ENCODE assay signal across 12 cellular contexts in genomic region chr19:14559916-14560775, GRCh38. TPM values are rescaled to one million over a fixed set of nuclear protein-coding genes. Genes with fewer than 3 reads are reported as not detected.
A peak's percentile ranks its signal among the peaks of the same experiment; 100 is the strongest.
DNase-seq lines count a peak whose midpoint lies in the region; ATAC-seq, FAIRE-seq and TF ChIP-seq lines count a peak whose summit lies in the region.
"Had no signal": no experiment of that assay in that cellular context is flagged by ENCODE, and none has a peak within 500 bp of the region (broad histone marks: within the 10 kb centered on the region; RNA-seq: fewer than 3 reads in every experiment).

No MANE protein-coding gene starts in this region.

- POLR2A ChIA-PET in T-cell (lab: Charles Lee) = interaction anchor here in 1 of 2 donors (0.6 kb wide), 1 partner anchor 199 kb away, joined by 10 read pairs; no protein-coding TSS in a partner anchor

- intact Hi-C loops in kidney (cut with DNase I) = no loop called here

- H3K4me3 Mint-ChIP-seq in T-cell (no peak overlapping the region), glutamatergic neuron (ENCODE audit: unreplicated experiment) (no peak overlapping the region)
- H3K4me3 Mint-ChIP-seq: activated T-cell treated with anti-CD3 and anti-CD28 coated beads, Interleukin-2, amount 50 U/mL, for 72 hours had no signal

- ATAC-seq in T-cell (replicated peaks in 1 of 4) (no peak), GM21367 (IDR thresholded peaks at IDR 0.05; ENCODE audit: unreplicated experiment) (no peak)
- ATAC-seq: activated T-cell treated with anti-CD3 and anti-CD28 coated beads, Interleukin-2, amount 50 U/mL, for 72 hours had no signal

- TF ChIP-seq CTCF in glutamatergic neuron (IDR thresholded peaks at IDR 0.05; ENCODE audit: partially characterized antibody, unreplicated experiment) (no peak), parathyroid adenoma (IDR thresholded peaks at IDR 0.05) (no peak), kidney (IDR thresholded peaks at IDR 0.05; ENCODE audit: borderline replicate concordance, extremely low read depth, insufficient read depth) (no peak)

- H3K79me2 ChIP-seq in parathyroid adenoma = peaks cover 68% of the 10 kb centered on the region

- no peaks in the 10 kb centered on the region for H3K27me3 ChIP-seq in parathyroid adenoma (ENCODE audit: control insufficient read depth, insufficient read depth, low read length)

- no peak overlapping the region for H2AFZ ChIP-seq in parathyroid adenoma

- H3K9me3 ChIP-seq in parathyroid adenoma (ENCODE audit: control insufficient read depth, low read length) = no peaks in the 10 kb centered on the region
- no peaks in the 10 kb centered on the region for H3K9me3 ChIP-seq in kidney (ENCODE audit: control insufficient read depth in 1 of 2, low read length in 2 of 2)

- no peak overlapping the region for H3K9ac ChIP-seq in parathyroid adenoma
- H3K9ac ChIP-seq in kidney (ENCODE audit: low read length in 2 of 2) = peak overlapping the region in 1 of 2 donors; percentile 46

- peak overlapping the region; percentile 44 for H3K4me2 ChIP-seq in parathyroid adenoma (ENCODE audit: low read length)

- H3K36me3 Mint-ChIP-seq in T-cell (peaks cover 5% of the 10 kb centered on the region), glutamatergic neuron (ENCODE audit: unreplicated experiment) (no peaks in the 10 kb centered on the region)

- in situ Hi-C loops in G401 (cut with HindIII; ENCODE audit: low sequenced_read_pairs) = loop anchor here (10.0 kb wide), 1 partner anchor 125 kb away; no protein-coding TSS in a partner anchor

- peaks cover 17 to 41% (median 37%) of the 10 kb centered on the region in 3 donors for H3K4me1 Mint-ChIP-seq in T-cell
- H3K4me1 Mint-ChIP-seq in glutamatergic neuron (ENCODE audit: low read depth, unreplicated experiment) = peaks cover 10% of the 10 kb centered on the region

- H3K4me1 ChIP-seq in parathyroid adenoma = peaks cover 38% of the 10 kb centered on the region
- peaks cover 12 to 21% of the 10 kb centered on the region in 2 donors for H3K4me1 ChIP-seq in kidney (ENCODE audit: control insufficient read depth in 1 of 2, insufficient read depth in 1 of 2, low read depth in 1 of 2, low read length in 2 of 2)

- peak; percentile 63 for DNase-seq in G401 (ENCODE audit: low spot score)
- no peak for DNase-seq in T-cell
- DNase-seq in glutamatergic neuron = no peak
- DNase-seq in kidney = no peak
- no peak for DNase-seq in NCI-H2107 treated with DMSO at 0.1 percent for 48 hours (lab: John Stamatoyannopoulos, UW; ENCODE audit: unreplicated experiment)
- no peak for DNase-seq in H4 (ENCODE audit: low spot score)
- DNase-seq: activated T-cell treated with anti-CD3 and anti-CD28 coated beads, Interleukin-2, amount 50 U/mL, for 72 hours; NCI-H69 had no signal

- H3K27ac ChIP-seq in parathyroid adenoma (peak overlapping the region; percentile 96), kidney (ENCODE audit: low read depth in 2 of 2, low read length in 2 of 2) (no peak overlapping the region)

- H3K27ac Mint-ChIP-seq in T-cell = peak overlapping the region; percentile 23 to 55
- peak overlapping the region; percentile 72 for H3K27ac Mint-ChIP-seq in glutamatergic neuron (ENCODE audit: unreplicated experiment)
- H3K27ac Mint-ChIP-seq: activated T-cell treated with anti-CD3 and anti-CD28 coated beads, Interleukin-2, amount 50 U/mL, for 72 hours had no signal

- CTCF ChIA-PET in T-cell (lab: Charles Lee) = interaction anchor here in 1 of 2 donors (0.9 kb wide), 2 partner anchors 13 to 123 kb away, joined by 3 to 4 read pairs; no protein-coding TSS in a partner anchor

- no peak for FAIRE-seq in kidney (lab: Jason Lieb, UNC)

- H3K9me3 Mint-ChIP-seq in T-cell (no peaks in the 10 kb centered on the region), glutamatergic neuron (ENCODE audit: unreplicated experiment) (peaks cover 2% of the 10 kb centered on the region)

- H3K27me3 Mint-ChIP-seq in T-cell (no peaks in the 10 kb centered on the region), glutamatergic neuron (ENCODE audit: unreplicated experiment) (peaks cover 6% of the 10 kb centered on the region)

- H3K36me3 ChIP-seq in parathyroid adenoma (ENCODE audit: control insufficient read depth, insufficient read depth, low read length) (no peaks in the 10 kb centered on the region), kidney (ENCODE audit: control insufficient read depth in 1 of 2, insufficient read depth in 2 of 2, low read length in 2 of 2) (no peaks in the 10 kb centered on the region)

- no peak overlapping the region for H3K4me3 ChIP-seq in parathyroid adenoma (ENCODE audit: low read depth, low read length)
- no peak overlapping the region for H3K4me3 ChIP-seq in kidney (ENCODE audit: low read length in 2 of 2)

RNA-seq across cellular contexts. Expression of gene NDUFB7, which starts 11.7 kb away (rescaled TPM):
- 287 and 394 TPM in 2 replicates for total RNA-seq in G401 (2014; rRNA removed; shearing (Covaris generic))
- total RNA-seq in T-cell (100 to 1,000 TPM in 1 of 5 donors, 10 to 100 TPM in 4; 47.9 to 112 (median 90.4) TPM), glutamatergic neuron (ENCODE audit: unreplicated experiment) (145 TPM), kidney (146 TPM)
- polyA plus RNA-seq in kidney (ENCODE audit: insufficient read depth, low read depth, low replicate concordance) = 894 TPM
- total RNA-seq in H4 (2014; rRNA removed; shearing (Covaris generic)) = 268 and 303 TPM in 2 replicates

RNA-seq across cellular contexts. Expression of gene CLEC17A, which starts 22.7 kb away (rescaled TPM):
- total RNA-seq in G401 (2014; rRNA removed; shearing (Covaris generic)) = not detected in 2 replicates
- 1 to 10 TPM in 3 of 5 donors, under 1 TPM in 2; 0.40 to 5.2 (median 1.1) TPM for total RNA-seq in T-cell
- total RNA-seq in glutamatergic neuron (ENCODE audit: unreplicated experiment) = not detected
- 0.76 TPM for total RNA-seq in kidney
- not detected for polyA plus RNA-seq in kidney (ENCODE audit: insufficient read depth, low read depth, low replicate concordance)
- not detected in 2 replicates for total RNA-seq in H4 (2014; rRNA removed; shearing (Covaris generic))
- total RNA-seq: M059J; T-helper 2 cell treated with Interferon-gamma antibody and Interleukin-4, amounts not matched to agents 100 ng/mL and 5 ng/mL, for 36 hours had no signal

RNA-seq across cellular contexts. Expression of gene TECR, which starts 30.8 kb away (rescaled TPM):
- 166 and 226 TPM in 2 replicates for total RNA-seq in G401 (2014; rRNA removed; shearing (Covaris generic))
- total RNA-seq in T-cell (100 to 1,000 TPM; 137 to 207 (median 171) TPM), glutamatergic neuron (ENCODE audit: unreplicated experiment) (102 TPM), kidney (132 TPM)
- polyA plus RNA-seq in kidney (ENCODE audit: insufficient read depth, low read depth, low replicate concordance) = 280 TPM
- 80.7 and 124 TPM in 2 replicates for total RNA-seq in H4 (2014; rRNA removed; shearing (Covaris generic))

RNA-seq across cellular contexts. Expression of gene DNAJB1, which starts 41.9 kb away (rescaled TPM):
- total RNA-seq in G401 (2014; rRNA removed; shearing (Covaris generic)) = 95.1 and 117 TPM in 2 replicates
- 100 to 1,000 TPM; 158 to 575 (median 165) TPM for total RNA-seq in T-cell
- total RNA-seq in glutamatergic neuron (ENCODE audit: unreplicated experiment) = 53.9 TPM
- total RNA-seq in kidney = 77.9 TPM
- 122 TPM for polyA plus RNA-seq in kidney (ENCODE audit: insufficient read depth, low read depth, low replicate concordance)
- total RNA-seq in H4 (2014; rRNA removed; shearing (Covaris generic)) = 110 and 137 TPM in 2 replicates
